1 cellular context compared by ENCODE assay signal in the genomic region with DNA sequence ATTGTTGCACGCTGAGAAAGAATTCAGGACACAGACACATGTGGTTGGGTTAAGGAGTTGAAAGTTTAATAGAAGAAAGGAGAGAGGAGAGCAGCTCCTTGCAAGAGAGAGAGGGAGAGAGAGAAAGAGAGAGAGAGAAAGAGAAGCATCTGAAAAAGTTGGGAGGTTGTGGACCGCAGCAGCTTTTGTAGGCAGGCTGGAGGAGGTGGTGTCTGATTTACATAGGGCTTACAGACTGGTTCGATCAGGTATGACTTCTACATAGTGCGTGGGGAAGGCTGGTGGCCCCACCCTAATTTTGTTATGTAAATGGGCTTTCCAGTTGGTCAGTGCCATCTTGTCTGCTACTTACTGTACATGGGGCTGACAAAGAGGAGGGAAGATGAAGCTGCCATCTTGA.
A peak's percentile ranks its signal among the peaks of the same experiment; 100 is the strongest.
TF ChIP-seq lines count a peak whose summit lies in the region.

No MANE protein-coding gene starts in this region.

TF ChIP-seq in H1, 55 proteins besides CTCF, POLR2A, EP300 and RAD21 (continued from another document):
- TF ChIP-seq TBP (IDR thresholded peaks at IDR 0.05; ENCODE audit: low read depth, low read length) = peak; percentile 77
